In genomic region chr7:123705217-123705901, GRCh38 we compare ENCODE assay signal across 20 cellular contexts. TPM values are rescaled to one million over a fixed set of nuclear protein-coding genes. Genes with fewer than 3 reads are reported as not detected.
"Had no signal": no experiment of that assay in that cellular context is flagged by ENCODE, and none has a peak within 500 bp of the region (broad histone marks: within the 10 kb centered on the region; RNA-seq: fewer than 3 reads in every experiment).

No MANE protein-coding gene starts in this region.

- H3K9me3 ChIP-seq: adrenal gland, esophagus muscularis mucosa, left ventricle myocardium inferior, SJCRH30, tibial nerve had no signal

- ATAC-seq: activated T-cell treated with anti-CD3 and anti-CD28 coated beads, Interleukin-2, amount 50 U/mL, for 4 hours; natural killer cell treated with Interleukin-12 subunit alpha and Interleukin-12 subunit beta and Interleukin-15 and Interleukin-18, amount 100 ng/mL, for 72 hours had no signal

- H3K27ac Mint-ChIP-seq: activated CD4-positive, alpha-beta T cell treated with anti-CD3 and anti-CD28 coated beads, Interleukin-2, amount 10 ng/mL, durations not matched to agents 7 days and 5 days; natural killer cell treated with Interleukin-12 subunit alpha and Interleukin-12 subunit beta and Interleukin-15 and Interleukin-18, amount 100 ng/mL, for 72 hours; T-helper 2 cell treated with Interferon-gamma antibody and Interleukin-4, amounts not matched to agents 5 μg/mL and 100 μg/mL, for 36 hours had no signal

- H3K27ac ChIP-seq: adrenal gland, esophagus muscularis mucosa, left ventricle myocardium inferior, SJCRH30, tibial nerve had no signal

- H3K4me3 Mint-ChIP-seq: activated CD4-positive, alpha-beta T cell treated with anti-CD3 and anti-CD28 coated beads, Interleukin-2, amount 10 ng/mL, durations not matched to agents 7 days and 5 days; activated T-cell treated with anti-CD3 and anti-CD28 coated beads, Interleukin-2, amount 50 U/mL, for 4 hours; natural killer cell treated with Interleukin-12 subunit alpha and Interleukin-12 subunit beta and Interleukin-15 and Interleukin-18, amount 100 ng/mL, for 72 hours; T-helper 2 cell treated with Interferon-gamma antibody and Interleukin-4, amounts not matched to agents 5 μg/mL and 100 μg/mL, for 36 hours had no signal

- H3K27me3 ChIP-seq: adrenal gland, esophagus muscularis mucosa, SJCRH30, tibial nerve had no signal

- H3K4me3 ChIP-seq: adrenal gland, esophagus muscularis mucosa, left ventricle myocardium inferior, SJCRH30, tibial nerve had no signal

- DNase-seq: activated CD4-positive, alpha-beta T cell treated with anti-CD3 and anti-CD28 coated beads, Interleukin-2, amount 10 ng/mL, durations not matched to agents 7 days and 5 days; activated CD4-positive, CD25-positive, alpha-beta regulatory T cell; activated naive CD4-positive, alpha-beta T cell; activated T-cell treated with anti-CD3 and anti-CD28 coated beads, Interleukin-2, amount 50 U/mL, for 4 hours; adrenal gland; hippocampal formation; left ventricle myocardium inferior; nucleus accumbens; posterior cingulate gyrus; retina; SJCRH30; stimulated activated naive CD4-positive, alpha-beta T cell; substantia nigra had no signal

- H3K9me3 Mint-ChIP-seq: activated CD4-positive, alpha-beta T cell treated with anti-CD3 and anti-CD28 coated beads, Interleukin-2, amount 10 ng/mL, durations not matched to agents 7 days and 5 days; activated T-cell treated with anti-CD3 and anti-CD28 coated beads, Interleukin-2, amount 50 U/mL, for 4 hours; natural killer cell treated with Interleukin-12 subunit alpha and Interleukin-12 subunit beta and Interleukin-15 and Interleukin-18, amount 100 ng/mL, for 72 hours; T-helper 2 cell treated with Interferon-gamma antibody and Interleukin-4, amounts not matched to agents 5 μg/mL and 100 μg/mL, for 36 hours had no signal

- H3K27me3 Mint-ChIP-seq: activated CD4-positive, alpha-beta T cell treated with anti-CD3 and anti-CD28 coated beads, Interleukin-2, amount 10 ng/mL, durations not matched to agents 7 days and 5 days; natural killer cell treated with Interleukin-12 subunit alpha and Interleukin-12 subunit beta and Interleukin-15 and Interleukin-18, amount 100 ng/mL, for 72 hours had no signal

RNA-seq across cellular contexts. Expression of gene LMOD2, which starts 49.7 kb away (rescaled TPM):
- total RNA-seq: activated CD4-positive, alpha-beta T cell treated with anti-CD3 and anti-CD28 coated beads, Interleukin-2, amount 10 ng/mL, durations not matched to agents 7 days and 5 days; activated T-cell treated with anti-CD3 and anti-CD28 coated beads, Interleukin-2, amount 50 U/mL, for 4 hours; esophagus muscularis mucosa; glomerular endothelial cell; mucosa of gallbladder; natural killer cell treated with Interleukin-12 subunit alpha and Interleukin-12 subunit beta and Interleukin-15 and Interleukin-18, amount 100 ng/mL, for 72 hours; tibial nerve had no signal
- polyA plus RNA-seq: keratinocyte had no signal
